ENCODE assay signal across 1 cellular context in genomic region chr18:59990121-59990818, GRCh38.
TF ChIP-seq lines count a peak whose summit lies in the region.

No MANE protein-coding gene starts in this region.

TF ChIP-seq in HEK293, 187 proteins besides CTCF, POLR2A, EP300 and RAD21 (continued from another document):
- TF ChIP-seq ZFP69B (tag by site-specific recombination; IDR thresholded peaks at IDR 0.05) (no peak), ZNF266 (tag by site-specific recombination; IDR thresholded peaks at IDR 0.05; ENCODE audit: low read depth) (no peak), INSM2 (tag by site-specific recombination; IDR thresholded peaks at IDR 0.05) (no peak)
